In genomic region chr3:101685870-101686307, GRCh38 we compare ENCODE assay signal across 2 cellular contexts.
A peak's percentile ranks its signal among the peaks of the same experiment; 100 is the strongest.
TF ChIP-seq lines count a peak whose summit lies in the region.

No MANE protein-coding gene starts in this region.

TF ChIP-seq in K562, 482 proteins besides CTCF, POLR2A, EP300 and RAD21:
- TF ChIP-seq HBP1 (CRISPR knock-in tag; IDR thresholded peaks at IDR 0.05) (no peak), NRF1 (conservative IDR thresholded peaks at IDR 0.05 in 1 of 2, IDR thresholded peaks at IDR 0.05 in 1 of 2) (no peak), LCOR (CRISPR knock-in tag; IDR thresholded peaks at IDR 0.05) (0 out of 2 replicates have a peak, but pooled peaks have one; percentile 2), NBN (IDR thresholded peaks at IDR 0.05; ENCODE audit: low read depth) (no peak), HEY1 (CRISPR knock-in tag; IDR thresholded peaks at IDR 0.05; ENCODE audit: borderline replicate concordance) (no peak), AFF4 (CRISPR knock-in tag; IDR thresholded peaks at IDR 0.05) (0 out of 2 replicates have a peak, but pooled peaks have one; percentile 12), SRSF1 (IDR thresholded peaks at IDR 0.05; ENCODE audit: low read depth, low read length) (no peak), PML (IDR thresholded peaks at IDR 0.05; ENCODE audit: low read length) (0 out of 2 replicates have a peak, but pooled peaks have one; percentile 6), THAP12 (CRISPR knock-in tag; IDR thresholded peaks at IDR 0.05) (no peak), ATF1 (CRISPR knock-in tag; IDR thresholded peaks at IDR 0.05) (no peak), ATF1 (tag; IDR thresholded peaks at IDR 0.05) (no peak), FOXK1 (CRISPR knock-in tag; IDR thresholded peaks at IDR 0.05; ENCODE audit: borderline replicate concordance) (0 out of 2 replicates have a peak, but pooled peaks have one; percentile 28)

TF ChIP-seq in HepG2, 621 proteins besides CTCF, POLR2A, EP300 and RAD21 (continues in another document):
- TF ChIP-seq ZBTB7A (CRISPR knock-in tag; IDR thresholded peaks at IDR 0.05): no peak
- TF ChIP-seq TFDP1 (CRISPR knock-in tag; IDR thresholded peaks at IDR 0.05; ENCODE audit: borderline replicate concordance): no peak
- 0 out of 2 replicates have a peak, but pooled peaks have one; percentile 26 for TF ChIP-seq ZFP36L1 (CRISPR knock-in tag; IDR thresholded peaks at IDR 0.05)
- 0 out of 2 replicates have a peak, but pooled peaks have one; percentile 0 for TF ChIP-seq ZNF543 (CRISPR knock-in tag; IDR thresholded peaks at IDR 0.05)
- no peak for TF ChIP-seq ZBTB49 (CRISPR knock-in tag; IDR thresholded peaks at IDR 0.05; ENCODE audit: borderline replicate concordance)
- TF ChIP-seq ZNF589 (CRISPR knock-in tag; conservative IDR thresholded peaks at IDR 0.05): no peak
- 0 out of 2 replicates have a peak, but pooled peaks have one; percentile 3 for TF ChIP-seq CREB3 (CRISPR knock-in tag; IDR thresholded peaks at IDR 0.05)
- TF ChIP-seq SKIL (CRISPR knock-in tag; IDR thresholded peaks at IDR 0.05; ENCODE audit: borderline replicate concordance): no peak
- no peak for TF ChIP-seq RFX3 (CRISPR knock-in tag; IDR thresholded peaks at IDR 0.05)
- no peak for TF ChIP-seq ZNF281 (CRISPR knock-in tag; IDR thresholded peaks at IDR 0.05; ENCODE audit: borderline replicate concordance)
- no peak for TF ChIP-seq MEF2D (CRISPR knock-in tag; IDR thresholded peaks at IDR 0.05)
- no peak for TF ChIP-seq TP53 (CRISPR knock-in tag; conservative IDR thresholded peaks at IDR 0.05)
- TF ChIP-seq THRA (CRISPR knock-in tag; IDR thresholded peaks at IDR 0.05; ENCODE audit: borderline replicate concordance): no peak
- TF ChIP-seq TEAD2 (CRISPR knock-in tag; IDR thresholded peaks at IDR 0.05): no peak
- TF ChIP-seq MAFF (IDR thresholded peaks at IDR 0.05; ENCODE audit: low read depth, low read length): no peak
- peak; percentile 13; the same call in 1 of the 2 replicates for TF ChIP-seq ZFP82 (CRISPR knock-in tag; IDR thresholded peaks at IDR 0.05; ENCODE audit: borderline replicate concordance)
- no peak for TF ChIP-seq ZNF253 (CRISPR knock-in tag; IDR thresholded peaks at IDR 0.05; ENCODE audit: borderline replicate concordance)
- TF ChIP-seq ZNF7 (CRISPR knock-in tag; IDR thresholded peaks at IDR 0.05): no peak
- TF ChIP-seq ZNF678 (CRISPR knock-in tag; IDR thresholded peaks at IDR 0.05): no peak
- no peak for TF ChIP-seq BRF2 (CRISPR knock-in tag; IDR thresholded peaks at IDR 0.05)
- no peak for TF ChIP-seq ZNF775 (CRISPR knock-in tag; IDR thresholded peaks at IDR 0.05; ENCODE audit: borderline replicate concordance)
- TF ChIP-seq NAIF1 (CRISPR knock-in tag; IDR thresholded peaks at IDR 0.05; ENCODE audit: borderline replicate concordance): peak; percentile 18; the same call in 1 of the 2 replicates
- TF ChIP-seq KIAA2018 (CRISPR knock-in tag; IDR thresholded peaks at IDR 0.05; ENCODE audit: borderline replicate concordance): no peak
